Comparison of ENCODE assay signal across 16 cellular contexts in the genomic region with DNA sequence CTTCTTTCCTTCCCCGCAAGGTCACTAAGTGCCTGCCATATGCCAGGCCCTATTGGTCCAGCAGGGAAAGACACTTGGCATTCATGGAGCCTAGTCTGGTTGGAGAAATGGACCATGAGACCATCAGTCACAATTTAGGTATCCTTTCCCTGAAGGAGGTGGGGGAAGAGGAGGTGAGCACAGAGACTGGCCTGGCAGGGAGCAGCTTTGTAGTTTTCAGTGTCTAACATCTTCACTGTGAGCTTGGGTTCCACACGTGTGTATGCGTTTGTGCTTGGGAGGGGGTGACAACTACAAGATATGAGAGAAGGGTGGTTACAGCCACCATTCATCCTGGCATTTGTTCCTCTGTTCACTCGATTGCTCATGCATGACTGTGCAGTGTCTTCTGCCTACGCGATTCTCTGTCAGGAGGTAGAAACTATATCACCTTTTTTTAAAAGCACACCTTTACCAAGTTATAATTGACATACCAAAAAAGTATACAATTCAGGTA. TPM values are rescaled to one million over a fixed set of nuclear protein-coding genes. Genes with fewer than 3 reads are reported as not detected.
A peak's percentile ranks its signal among the peaks of the same experiment; 100 is the strongest.
DNase-seq lines count a peak whose midpoint lies in the region; ATAC-seq, FAIRE-seq and TF ChIP-seq lines count a peak whose summit lies in the region.
"Had no signal": no experiment of that assay in that cellular context is flagged by ENCODE, and none has a peak within 500 bp of the region (broad histone marks: within the 10 kb centered on the region; RNA-seq: fewer than 3 reads in every experiment).

No MANE protein-coding gene starts in this region.

- DNase-seq in activated T-cell treated with anti-CD3 and anti-CD28 coated beads, Interleukin-2, amount 50 U/mL, for 24 hours, result peak; percentile 34
- DNase-seq in activated T-cell treated with anti-CD3 and anti-CD28 coated beads for 4 hours (no peak), GM19239 (ENCODE audit: insufficient read length, low spot score) (no peak), neural progenitor cell (ENCODE audit: low spot score) (no peak), hypothalamus (lab: John Stamatoyannopoulos, UW) (no peak)
- no peak for DNase-seq in activated naive CD8-positive, alpha-beta T cell treated with anti-CD3 and anti-CD28 coated beads, Interleukin-2, amount 50 U/mL, for 24 hours
- DNase-seq: NCI-H1417 treated with DMSO at 0.1 percent for 48 hours, NCI-H524 had no signal

- H3K4me3 ChIP-seq in neural progenitor cell, result no peak overlapping the region
- H3K4me3 ChIP-seq: ascending aorta, pancreas, spleen, upper lobe of left lung had no signal

- peaks cover 38% of the 10 kb centered on the region for H3K36me3 Mint-ChIP-seq in activated T-cell treated with anti-CD3 and anti-CD28 coated beads, Interleukin-2, amount 50 U/mL, for 24 hours (ENCODE audit: low read depth)
- H3K36me3 Mint-ChIP-seq in activated naive CD8-positive, alpha-beta T cell treated with anti-CD3 and anti-CD28 coated beads, Interleukin-2, amount 50 U/mL, for 24 hours (ENCODE audit: low read depth), result peaks cover 14% of the 10 kb centered on the region
- H3K36me3 Mint-ChIP-seq in neural progenitor cell, result peaks cover 20% of the 10 kb centered on the region

- no peaks in the 10 kb centered on the region for H3K9me3 ChIP-seq in neural progenitor cell (ENCODE audit: low read depth)
- H3K9me3 ChIP-seq: ascending aorta, pancreas, spleen, upper lobe of left lung had no signal

- peaks cover 31% of the 10 kb centered on the region for H3F3A ChIP-seq in neural progenitor cell (ENCODE audit: low read depth)

- H3K4me1 Mint-ChIP-seq in activated T-cell treated with anti-CD3 and anti-CD28 coated beads, Interleukin-2, amount 50 U/mL, for 24 hours (ENCODE audit: low read depth), result peaks cover 51% of the 10 kb centered on the region
- H3K4me1 Mint-ChIP-seq in activated naive CD8-positive, alpha-beta T cell treated with anti-CD3 and anti-CD28 coated beads, Interleukin-2, amount 50 U/mL, for 24 hours, result peaks cover 49% of the 10 kb centered on the region
- H3K4me1 Mint-ChIP-seq in neural progenitor cell, result peaks cover 30% of the 10 kb centered on the region

- no peaks in the 10 kb centered on the region for H3K27me3 ChIP-seq in neural progenitor cell
- H3K27me3 ChIP-seq: ascending aorta, pancreas, spleen, upper lobe of left lung had no signal

- TF ChIP-seq CTCF in neural progenitor cell (IDR thresholded peaks at IDR 0.05), result no peak

- peak overlapping the region; percentile 86 for H3K27ac Mint-ChIP-seq in activated T-cell treated with anti-CD3 and anti-CD28 coated beads, Interleukin-2, amount 50 U/mL, for 24 hours
- H3K27ac Mint-ChIP-seq in activated naive CD8-positive, alpha-beta T cell treated with anti-CD3 and anti-CD28 coated beads, Interleukin-2, amount 50 U/mL, for 24 hours, result peak overlapping the region; percentile 24
- peak overlapping the region; percentile 1 for H3K27ac Mint-ChIP-seq in neural progenitor cell
- H3K27ac Mint-ChIP-seq: T-helper 1 cell treated with Interleukin-12 subunit alpha and Interleukin-12 subunit beta and Interleukin-4 antibody, amounts not matched to agents 30 μg/mL and 1 μg/mL, for 36 hours had no signal

- H3K4me1 ChIP-seq in neural progenitor cell, result peaks cover 9% of the 10 kb centered on the region

- FAIRE-seq in GM19239 (lab: Jason Lieb, UNC), result peak; percentile 47
- FAIRE-seq: HepG2, pancreas had no signal

- no peak overlapping the region for H3K27ac ChIP-seq in neural progenitor cell
- H3K27ac ChIP-seq: ascending aorta, pancreas, spleen, upper lobe of left lung had no signal

- H3K9me3 Mint-ChIP-seq in activated T-cell treated with anti-CD3 and anti-CD28 coated beads, Interleukin-2, amount 50 U/mL, for 24 hours, result no peaks in the 10 kb centered on the region
- H3K9me3 Mint-ChIP-seq in activated naive CD8-positive, alpha-beta T cell treated with anti-CD3 and anti-CD28 coated beads, Interleukin-2, amount 50 U/mL, for 24 hours, result no peaks in the 10 kb centered on the region
- H3K9me3 Mint-ChIP-seq in neural progenitor cell, result no peaks in the 10 kb centered on the region
- H3K9me3 Mint-ChIP-seq: T-helper 1 cell treated with Interleukin-12 subunit alpha and Interleukin-12 subunit beta and Interleukin-4 antibody, amounts not matched to agents 30 μg/mL and 1 μg/mL, for 36 hours had no signal

- H2AFZ ChIP-seq in neural progenitor cell (replicated peaks), result no peak overlapping the region

- H3K4me3 Mint-ChIP-seq in activated T-cell treated with anti-CD3 and anti-CD28 coated beads, Interleukin-2, amount 50 U/mL, for 24 hours, result peak overlapping the region; percentile 20
- H3K4me3 Mint-ChIP-seq in activated naive CD8-positive, alpha-beta T cell treated with anti-CD3 and anti-CD28 coated beads, Interleukin-2, amount 50 U/mL, for 24 hours, result peak overlapping the region; percentile 13
- H3K4me3 Mint-ChIP-seq in neural progenitor cell, result peak overlapping the region; percentile 38
- H3K4me3 Mint-ChIP-seq: T-helper 1 cell treated with Interleukin-12 subunit alpha and Interleukin-12 subunit beta and Interleukin-4 antibody, amounts not matched to agents 30 μg/mL and 1 μg/mL, for 36 hours had no signal

- H3K79me2 ChIP-seq in neural progenitor cell (ENCODE audit: low read depth), result peaks cover 42% of the 10 kb centered on the region

- peak; percentile 15 for ATAC-seq in activated naive CD8-positive, alpha-beta T cell treated with anti-CD3 and anti-CD28 coated beads, Interleukin-2, amount 50 U/mL, for 24 hours
- no peak for ATAC-seq in HG03571 (IDR thresholded peaks at IDR 0.05; ENCODE audit: unreplicated experiment)
- ATAC-seq in GM21526 (IDR thresholded peaks at IDR 0.05; ENCODE audit: low FRiP score, unreplicated experiment), result no peak
- ATAC-seq: HepG2, pancreas had no signal

- H3K27me3 Mint-ChIP-seq in activated T-cell treated with anti-CD3 and anti-CD28 coated beads, Interleukin-2, amount 50 U/mL, for 24 hours, result no peaks in the 10 kb centered on the region
- H3K27me3 Mint-ChIP-seq in activated naive CD8-positive, alpha-beta T cell treated with anti-CD3 and anti-CD28 coated beads, Interleukin-2, amount 50 U/mL, for 24 hours, result no peaks in the 10 kb centered on the region
- H3K27me3 Mint-ChIP-seq in neural progenitor cell (ENCODE audit: insufficient read depth, low read depth), result peaks cover 7% of the 10 kb centered on the region

- H3K9ac ChIP-seq in neural progenitor cell, result no peak overlapping the region

- H3K36me3 ChIP-seq in neural progenitor cell, result no peaks in the 10 kb centered on the region

- no peak overlapping the region for H3K4me2 ChIP-seq in neural progenitor cell

- H4K20me1 ChIP-seq in neural progenitor cell (ENCODE audit: low read depth), result peaks cover 12% of the 10 kb centered on the region

RNA-seq across cellular contexts. Expression of a gene that starts 5.3 kb away (rescaled TPM):
- 8.4 and 32.3 TPM in 2 replicates for total RNA-seq in neural progenitor cell (ENCODE audit: low replicate concordance)

RNA-seq across cellular contexts. Expression of a gene that starts 20.1 kb away (rescaled TPM):
- total RNA-seq in neural progenitor cell (ENCODE audit: low replicate concordance), result 59.3 and 73.3 TPM in 2 replicates

RNA-seq across cellular contexts. Expression of a gene that starts 23.6 kb away (rescaled TPM):
- 141 and 148 TPM in 2 replicates for total RNA-seq in neural progenitor cell (ENCODE audit: low replicate concordance)

RNA-seq across cellular contexts. Expression of a gene that starts 34.6 kb away (rescaled TPM):
- total RNA-seq in neural progenitor cell (ENCODE audit: low replicate concordance), result 390 and 678 TPM in 2 replicates

RNA-seq across cellular contexts. Expression of a gene that starts 58.9 kb away (rescaled TPM):
- 2.2 and 12.8 TPM in 2 replicates for total RNA-seq in neural progenitor cell (ENCODE audit: low replicate concordance)

Comparison
In these comparisons a context has a peak if more than half of its experiments do, and no peak if none do; other contexts are left out.
1. H3K27ac Mint-ChIP-seq: peak in every context shown above with its lines; median percentile 86 in activated T-cell treated with anti-CD3 and anti-CD28 coated beads, Interleukin-2, amount 50 U/mL, for 24 hours; 24 in activated naive CD8-positive, alpha-beta T cell treated with anti-CD3 and anti-CD28 coated beads, Interleukin-2, amount 50 U/mL, for 24 hours; 1 in neural progenitor cell.